ENCODE assay signal across 26 cellular contexts in the genomic region with DNA sequence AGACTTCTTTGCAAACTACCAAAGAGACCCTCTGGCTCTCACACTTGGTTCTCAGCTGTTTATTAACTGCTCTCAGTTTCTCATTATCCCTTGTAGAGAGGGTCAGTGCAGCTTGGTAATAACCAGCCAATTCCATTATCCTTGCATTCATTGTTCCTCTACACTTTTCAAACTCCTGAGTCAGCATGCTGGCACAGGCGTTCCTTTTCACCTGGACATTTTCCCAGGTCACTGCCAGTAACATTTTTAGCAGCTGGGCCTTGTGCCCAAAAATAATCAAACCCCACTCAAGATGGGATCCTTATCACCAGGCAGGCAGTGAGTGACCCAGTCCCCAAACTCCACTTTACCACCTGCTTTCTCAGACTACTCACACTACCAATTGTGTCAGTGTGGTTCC. TPM values are rescaled to one million over a fixed set of nuclear protein-coding genes. Genes with fewer than 3 reads are reported as not detected.
DNase-seq lines count a peak whose midpoint lies in the region; ATAC-seq, FAIRE-seq and TF ChIP-seq lines count a peak whose summit lies in the region.
"Had no signal": no experiment of that assay in that cellular context is flagged by ENCODE, and none has a peak within 500 bp of the region (broad histone marks: within the 10 kb centered on the region; RNA-seq: fewer than 3 reads in every experiment).

No MANE protein-coding gene starts in this region.

- dilution Hi-C loops in IMR-90 (cut with HindIII; ENCODE audit: low sequenced_read_pairs, unreplicated experiment), result no loop called here

- H2BK5ac ChIP-seq in IMR-90 (ENCODE audit: low read depth, low read length, poor library complexity, severe bottlenecking), result no peak overlapping the region

- no peak overlapping the region for H2AK5ac ChIP-seq in IMR-90 (ENCODE audit: low read depth, low read length)

- H2AFZ ChIP-seq in IMR-90 (replicated peaks; ENCODE audit: low read length, poor library complexity) (no peak overlapping the region), parathyroid adenoma (peak overlapping the region; percentile 18)
- H2AFZ ChIP-seq: PC-9 had no signal

- H3K56ac ChIP-seq in IMR-90 (ENCODE audit: extremely low read depth, insufficient read depth, low read length), result no peak overlapping the region

- in situ Hi-C loops in IMR-90 (cut with MboI; ENCODE audit: low sequenced_read_pairs), result no loop called here

- TF ChIP-seq EP300 in A549 (IDR thresholded peaks at IDR 0.05), result no peak
- TF ChIP-seq EP300 in upper lobe of left lung (IDR thresholded peaks at IDR 0.05), result no peak

- H4K5ac ChIP-seq in IMR-90 (ENCODE audit: low read depth, low read length), result no peak overlapping the region

- H3K4me1 ChIP-seq in A549 (no peaks in the 10 kb centered on the region), IMR-90 (ENCODE audit: control insufficient read depth, insufficient read depth, low read length) (peaks cover 4% of the 10 kb centered on the region), body of pancreas (peaks cover 33% of the 10 kb centered on the region), parathyroid adenoma (peaks cover 6% of the 10 kb centered on the region), upper lobe of left lung (peaks cover 3 to 7% (median 5%) of the 10 kb centered on the region in 4 donors), lower lobe of right lung (peaks cover 13% of the 10 kb centered on the region)
- H3K4me1 ChIP-seq: SJCRH30 had no signal

- POLR2A ChIA-PET in A549 (lab: Yijun Ruan, JAX), result no interaction called here
- POLR2A ChIA-PET in IMR-90 (lab: Charles Lee; ENCODE audit: unreplicated experiment), result no interaction called here

- H3K27me3 ChIP-seq in IMR-90 (ENCODE audit: control insufficient read depth, insufficient read depth, low read length) (peaks cover 16% of the 10 kb centered on the region), body of pancreas (no peaks in the 10 kb centered on the region), parathyroid adenoma (ENCODE audit: control insufficient read depth, insufficient read depth, low read length) (no peaks in the 10 kb centered on the region), upper lobe of left lung (no peaks in the 10 kb centered on the region), lower lobe of right lung (ENCODE audit: low read depth) (no peaks in the 10 kb centered on the region)
- H3K27me3 ChIP-seq: BLaER1, SJCRH30 had no signal

- DNase-seq in A549 (ENCODE audit: low read depth in 1 of 2, low spot score in 1 of 2) (no peak), IMR-90 (no peak), body of pancreas (peak; percentile 79 to 93 (median 85)), upper lobe of left lung (no peak), lower lobe of right lung (no peak), SKM-1 treated with dmso at 0.1 percent for 144 hours (lab: John Stamatoyannopoulos, UW; ENCODE audit: unreplicated experiment) (no peak)
- DNase-seq: CD4-positive, alpha-beta T cell; GF-D8; HCEC 1CT; Karpas-422; NCI-H1092; NCI-H1436 treated with DMSO at 0.1 percent for 48 hours; NCI-H187 treated with DMSO at 0.1 percent for 48 hours; NCI-H446; NCI-H524 treated with DMSO at 0.1 percent for 48 hours; NCI-H774; PC-9; SJCRH30 had no signal

- no peak overlapping the region for H3K9ac ChIP-seq in IMR-90 (ENCODE audit: low read depth, low read length)
- no peak overlapping the region for H3K9ac ChIP-seq in parathyroid adenoma
- H3K9ac ChIP-seq: BLaER1 had no signal

- no peak overlapping the region for H3K18ac ChIP-seq in IMR-90 (ENCODE audit: low read depth, low read length)

- H3K79me2 ChIP-seq in parathyroid adenoma, result no peaks in the 10 kb centered on the region

- intact Hi-C loops in IMR-90 (cut with micrococcal nuclease), result no loop called here
- intact Hi-C loops in body of pancreas (cut with DNase I), result no loop called here
- intact Hi-C loops in lower lobe of right lung (cut with DNase I), result no loop called here

- no peak overlapping the region for H4K91ac ChIP-seq in IMR-90 (ENCODE audit: insufficient read depth, low read depth, low read length)

- no peak for ATAC-seq in A549
- ATAC-seq in IMR-90 (ENCODE audit: low read depth), result no peak
- ATAC-seq in body of pancreas, result peak; percentile 77
- no peak for ATAC-seq in upper lobe of left lung (ENCODE audit: low FRiP score in 2 of 2)
- no peak for ATAC-seq in lower lobe of right lung
- ATAC-seq: Right ventricle myocardium inferior, SK-N-SH treated with all-trans-retinoic acid at 6 μM for 48 hours had no signal

- H2BK15ac ChIP-seq in IMR-90 (ENCODE audit: low read depth, low read length), result no peak overlapping the region

- no peaks in the 10 kb centered on the region for H3K79me1 ChIP-seq in IMR-90 (ENCODE audit: low read depth in 1 of 2, low read length in 2 of 2)

- no peak overlapping the region for H3K4me3 ChIP-seq in A549
- H3K4me3 ChIP-seq in IMR-90 (ENCODE audit: insufficient read depth, low read depth, low read length), result no peak overlapping the region
- H3K4me3 ChIP-seq in body of pancreas, result no peak overlapping the region
- H3K4me3 ChIP-seq in parathyroid adenoma (ENCODE audit: low read depth, low read length), result no peak overlapping the region
- H3K4me3 ChIP-seq in upper lobe of left lung, result no peak overlapping the region
- no peak overlapping the region for H3K4me3 ChIP-seq in lower lobe of right lung
- H3K4me3 ChIP-seq: BLaER1, PC-9, SJCRH30 had no signal

- no peak for TF ChIP-seq POLR2A in A549 (IDR thresholded peaks at IDR 0.05; ENCODE audit: low read length)
- TF ChIP-seq POLR2A in IMR-90 (IDR thresholded peaks at IDR 0.05; ENCODE audit: low read depth, low read length), result no peak
- TF ChIP-seq POLR2A in body of pancreas (IDR thresholded peaks at IDR 0.05), result no peak
- no peak for TF ChIP-seq POLR2A in upper lobe of left lung (IDR thresholded peaks at IDR 0.05)

- TF ChIP-seq RAD21 in A549 (conservative IDR thresholded peaks at IDR 0.05 in 1 of 2, IDR thresholded peaks at IDR 0.05 in 1 of 2), result no peak
- no peak for TF ChIP-seq RAD21 in IMR-90 (IDR thresholded peaks at IDR 0.05; ENCODE audit: low read length)

- H3K9me1 ChIP-seq in IMR-90 (ENCODE audit: insufficient read depth, low read length), result no peaks in the 10 kb centered on the region

- no peak overlapping the region for H3K23ac ChIP-seq in IMR-90 (ENCODE audit: low read depth, low read length)

- H3K9me3 ChIP-seq in A549 (no peaks in the 10 kb centered on the region), IMR-90 (ENCODE audit: control insufficient read depth, insufficient read depth, low read length) (no peaks in the 10 kb centered on the region), body of pancreas (no peaks in the 10 kb centered on the region), parathyroid adenoma (ENCODE audit: control insufficient read depth, low read length) (no peaks in the 10 kb centered on the region), upper lobe of left lung (no peaks in the 10 kb centered on the region), lower lobe of right lung (no peaks in the 10 kb centered on the region)
- H3K9me3 ChIP-seq: BLaER1, SJCRH30 had no signal

- no peaks in the 10 kb centered on the region for H4K20me1 ChIP-seq in IMR-90 (ENCODE audit: insufficient read depth, low read length)
- H4K20me1 ChIP-seq: BLaER1 had no signal

- no peak overlapping the region for H3K14ac ChIP-seq in IMR-90 (replicated peaks; ENCODE audit: low read depth, low read length)

- H3K27ac ChIP-seq in A549 (no peak overlapping the region), IMR-90 (ENCODE audit: insufficient read depth, low read length) (no peak overlapping the region), body of pancreas (peak overlapping the region in 2 of 4 donors; percentile 48 to 70), parathyroid adenoma (no peak overlapping the region), upper lobe of left lung (no peak overlapping the region), lower lobe of right lung (no peak overlapping the region)
- H3K27ac ChIP-seq: BLaER1, PC-9, SJCRH30 had no signal

- no peak overlapping the region for H3K4me2 ChIP-seq in A549
- no peak overlapping the region for H3K4me2 ChIP-seq in IMR-90 (ENCODE audit: low read depth, low read length)
- H3K4me2 ChIP-seq in parathyroid adenoma (ENCODE audit: low read length), result no peak overlapping the region
- H3K4me2 ChIP-seq: BLaER1, PC-9 had no signal

- no peak overlapping the region for H4K8ac ChIP-seq in IMR-90 (ENCODE audit: low read depth in 2 of 2, low read length in 2 of 2)

- FAIRE-seq in A549 (lab: Jason Lieb, UNC), result no peak
- FAIRE-seq: D721Med, GM12891, GM19239, H1 had no signal

- no peak overlapping the region for H3K4ac ChIP-seq in IMR-90 (ENCODE audit: low read depth, low read length)

- TF ChIP-seq CTCF in A549 (IDR thresholded peaks at IDR 0.05) (no peak), IMR-90 (conservative IDR thresholded peaks at IDR 0.05; ENCODE audit: low read depth, low read length) (no peak), body of pancreas (IDR thresholded peaks at IDR 0.05) (no peak), parathyroid adenoma (IDR thresholded peaks at IDR 0.05) (no peak), upper lobe of left lung (IDR thresholded peaks at IDR 0.05) (no peak), lower lobe of right lung (IDR thresholded peaks at IDR 0.05) (no peak)

- CTCF ChIA-PET in A549 (lab: Yijun Ruan, JAX) (no interaction called here), IMR-90 (lab: Yijun Ruan, JAX) (no interaction called here)

- no peak overlapping the region for H2BK20ac ChIP-seq in IMR-90 (ENCODE audit: low read depth, low read length)

- no peak overlapping the region for H2AK9ac ChIP-seq in IMR-90 (replicated peaks; ENCODE audit: low read depth, low read length, poor library complexity)

- H2BK120ac ChIP-seq in IMR-90 (ENCODE audit: low read depth, low read length), result no peak overlapping the region

- H3K36me3 ChIP-seq in IMR-90 (ENCODE audit: control insufficient read depth, insufficient read depth, low read length), result no peaks in the 10 kb centered on the region
- H3K36me3 ChIP-seq in body of pancreas (replicated peaks in 1 of 2; ENCODE audit: insufficient read depth in 1 of 2, low read depth in 2 of 2), result no peaks in the 10 kb centered on the region
- no peaks in the 10 kb centered on the region for H3K36me3 ChIP-seq in parathyroid adenoma (ENCODE audit: control insufficient read depth, insufficient read depth, low read length)
- no peaks in the 10 kb centered on the region for H3K36me3 ChIP-seq in upper lobe of left lung
- no peaks in the 10 kb centered on the region for H3K36me3 ChIP-seq in lower lobe of right lung
- H3K36me3 ChIP-seq: BLaER1, SJCRH30 had no signal

- WGBS in A549 (ENCODE audit: missing lambda C conversion rate), result 8% methylated on average over 1 of the region's 1 CpG
- 30% methylated on average over 1 of the region's 1 CpG; no CpG with 5 or more reads in 1 of the 2 experiments for WGBS in IMR-90 (ENCODE audit: extremely low coverage in 2 of 2, insufficient read length in 1 of 2), 2 experiments
- 14 to 23% methylated on average over 1 of the region's 1 CpG for WGBS in body of pancreas, 2 donors
- WGBS in upper lobe of left lung, 2 donors, result 53 to 71% methylated on average over 1 of the region's 1 CpG

- BruUV-seq in IMR-90 (replicated peaks; lab: Mats Ljungman, UMichigan), result no TSS peak

RNA-seq across cellular contexts. Expression of a gene that starts 4.8 kb away (rescaled TPM):
- polyA plus RNA-seq in A549 (2011; rRNA removed) (23.4 and 25.4 TPM in 2 replicates), A549 (2017; fragmentation: RNase III; extraction: RNeasy Plus Mini Kit Qiagen cat#74134 plus additional on column Dnase treatment) (19.2 to 20.9 TPM (median 20.9 TPM) in 3 replicates), IMR-90 (2012; rRNA removed) (30.0 and 38.4 TPM in 2 replicates)
- polyA plus RNA-seq in A549 (2012; cell fraction: cytosol; rRNA removed), result 14.4 and 20.2 TPM in 2 replicates
- 17.2 and 25.1 TPM in 2 replicates for polyA plus RNA-seq in A549 (2012; cell fraction: nucleus; rRNA removed)
- polyA minus RNA-seq in A549 (2011; rRNA and poly(A)+ RNA removed), result 22.8 and 23.1 TPM in 2 replicates
- total RNA-seq in IMR-90 (2012; rRNA removed) (25.0 and 26.3 TPM in 2 replicates), body of pancreas (10 to 100 TPM; 30.7 to 32.7 TPM), upper lobe of left lung (10 to 100 TPM; 34.5 to 63.0 (median 54.0) TPM), lower lobe of right lung (35.4 TPM)
- polyA plus RNA-seq in IMR-90 (2012; cell fraction: cytosol; rRNA removed), result 23.3 and 33.8 TPM in 2 replicates
- polyA plus RNA-seq in IMR-90 (2012; cell fraction: nucleus; rRNA removed; ENCODE audit: low replicate concordance), result 11.4 and 14.4 TPM in 2 replicates

RNA-seq across cellular contexts. Expression of a gene that starts 21.2 kb away (rescaled TPM):
- polyA plus RNA-seq in A549 (2011; rRNA removed) (9.6 and 10.7 TPM in 2 replicates), A549 (2017; fragmentation: RNase III; extraction: RNeasy Plus Mini Kit Qiagen cat#74134 plus additional on column Dnase treatment) (2.8 to 3.8 TPM (median 3.2 TPM) in 3 replicates), IMR-90 (2012; rRNA removed) (1.4 and 1.8 TPM in 2 replicates)
- 1.7 and 1.8 TPM in 2 replicates for polyA plus RNA-seq in A549 (2012; cell fraction: cytosol; rRNA removed)
- polyA plus RNA-seq in A549 (2012; cell fraction: nucleus; rRNA removed), result 2.6 and 4.8 TPM in 2 replicates
- polyA minus RNA-seq in A549 (2011; rRNA and poly(A)+ RNA removed), result 23.0 and 26.8 TPM in 2 replicates
- total RNA-seq in IMR-90 (2012; rRNA removed) (5.7 and 5.8 TPM in 2 replicates), body of pancreas (10 to 100 TPM; 29.3 to 29.8 TPM), upper lobe of left lung (100 to 1,000 TPM in 1 of 6 donors, 10 to 100 TPM in 5; 55.5 to 136 (median 66.2) TPM), lower lobe of right lung (69.1 TPM)
- 0.41 and 0.57 TPM in 2 replicates for polyA plus RNA-seq in IMR-90 (2012; cell fraction: cytosol; rRNA removed)
- polyA plus RNA-seq in IMR-90 (2012; cell fraction: nucleus; rRNA removed; ENCODE audit: low replicate concordance), result 0.65 and 2.1 TPM in 2 replicates

Comparison
In these comparisons a context has a peak if more than half of its experiments do, and no peak if none do; other contexts are left out.
1. DNase-seq: peak in body of pancreas (4 of 4); none in A549 (0 of 2), IMR-90 (single experiment), upper lobe of left lung (0 of 2), lower lobe of right lung (single experiment) and SKM-1 treated with dmso at 0.1 percent for 144 hours (single experiment).